In genomic region chr11:130160460-130161090, GRCh38 we compare ENCODE assay signal across 10 cellular contexts. TPM values are rescaled to one million over a fixed set of nuclear protein-coding genes. Genes with fewer than 3 reads are reported as not detected.
DNase-seq lines count a peak whose midpoint lies in the region; ATAC-seq and TF ChIP-seq lines count a peak whose summit lies in the region.
"Had no signal": no experiment of that assay in that cellular context is flagged by ENCODE, and none has a peak within 500 bp of the region (broad histone marks: within the 10 kb centered on the region; RNA-seq: fewer than 3 reads in every experiment).

No MANE protein-coding gene starts in this region.

- peak overlapping the region; percentile 53 for H3K4me3 Mint-ChIP-seq in activated T-cell treated with anti-CD3 and anti-CD28 coated beads, Interleukin-2, amount 50 U/mL, for 24 hours
- peak overlapping the region; percentile 72 for H3K4me3 Mint-ChIP-seq in T-helper 17 cell
- peak overlapping the region in 3 of 5 donors; percentile 3 to 42 (median 41) for H3K4me3 Mint-ChIP-seq in immature natural killer cell

- TF ChIP-seq CTCF in thoracic aorta (IDR thresholded peaks at IDR 0.05) = no peak

- peaks cover 10% of the 10 kb centered on the region for H3K4me1 Mint-ChIP-seq in activated T-cell treated with anti-CD3 and anti-CD28 coated beads, Interleukin-2, amount 50 U/mL, for 24 hours (ENCODE audit: low read depth)
- H3K4me1 Mint-ChIP-seq in T-helper 17 cell = peaks cover 18% of the 10 kb centered on the region
- peaks cover 10% of the 10 kb centered on the region in 2 donors for H3K4me1 Mint-ChIP-seq in immature natural killer cell

- H3K9me3 Mint-ChIP-seq in activated T-cell treated with anti-CD3 and anti-CD28 coated beads, Interleukin-2, amount 50 U/mL, for 24 hours = no peaks in the 10 kb centered on the region
- no peaks in the 10 kb centered on the region for H3K9me3 Mint-ChIP-seq in immature natural killer cell

- H3K9me3 ChIP-seq in T-helper 17 cell (ENCODE audit: control insufficient read depth, low read length, poor library complexity, severe bottlenecking) = no peaks in the 10 kb centered on the region
- no peaks in the 10 kb centered on the region for H3K9me3 ChIP-seq in thoracic aorta

- no peaks in the 10 kb centered on the region for H3K36me3 ChIP-seq in thoracic aorta

- H3K4me1 ChIP-seq in thoracic aorta (ENCODE audit: control insufficient read depth in 1 of 2, low read depth in 2 of 2) = peaks cover 6 to 13% of the 10 kb centered on the region in 2 donors

- no peaks in the 10 kb centered on the region for H3K36me3 Mint-ChIP-seq in activated T-cell treated with anti-CD3 and anti-CD28 coated beads, Interleukin-2, amount 50 U/mL, for 24 hours (ENCODE audit: low read depth)
- H3K36me3 Mint-ChIP-seq in T-helper 17 cell (ENCODE audit: low read depth) = peaks cover 7% of the 10 kb centered on the region
- peaks cover 0 to 5% (median 0%) of the 10 kb centered on the region in 3 donors for H3K36me3 Mint-ChIP-seq in immature natural killer cell

- H3K27ac Mint-ChIP-seq in activated T-cell treated with anti-CD3 and anti-CD28 coated beads, Interleukin-2, amount 50 U/mL, for 24 hours = no peak overlapping the region
- H3K27ac Mint-ChIP-seq in T-helper 17 cell = no peak overlapping the region
- H3K27ac Mint-ChIP-seq in immature natural killer cell = no peak overlapping the region

- H3K4me3 ChIP-seq in thoracic aorta = peak overlapping the region; percentile 63

- no peaks in the 10 kb centered on the region for H3K27me3 ChIP-seq in thoracic aorta (replicated peaks; ENCODE audit: insufficient read depth)

- no peak overlapping the region for H3K27ac ChIP-seq in thoracic aorta

- no peak for DNase-seq in activated T-cell treated with anti-CD3 and anti-CD28 coated beads, Interleukin-2, amount 50 U/mL, for 24 hours
- no peak for DNase-seq in activated T-cell treated with anti-CD3 and anti-CD28 coated beads for 4 hours
- no peak for DNase-seq in T-helper 17 cell
- no peak for DNase-seq in immature natural killer cell
- no peak for DNase-seq in thoracic aorta (ENCODE audit: low spot score)
- no peak for DNase-seq in dermis blood vessel endothelial cell
- DNase-seq in HPDE6-E6E7 (ENCODE audit: extremely low spot score) = no peak
- no peak for DNase-seq in pons (ENCODE audit: low spot score)
- DNase-seq: GOT3, NCI-H2081 treated with DMSO at 0.1 percent for 48 hours had no signal

- ATAC-seq in T-helper 17 cell (no peak), thoracic aorta (ENCODE audit: insufficient number of reproducible peaks, low FRiP score, low read depth) (no peak)

- peaks cover 77% of the 10 kb centered on the region for H3K27me3 Mint-ChIP-seq in activated T-cell treated with anti-CD3 and anti-CD28 coated beads, Interleukin-2, amount 50 U/mL, for 24 hours
- H3K27me3 Mint-ChIP-seq in T-helper 17 cell = peaks cover 65% of the 10 kb centered on the region
- H3K27me3 Mint-ChIP-seq in immature natural killer cell (ENCODE audit: low read depth in 3 of 3) = peaks cover 12 to 27% (median 16%) of the 10 kb centered on the region in 3 donors

RNA-seq across cellular contexts. Expression of gene ST14, which starts 1.0 kb away (rescaled TPM):
- 1 to 10 TPM in 1 of 2 donors, under 1 TPM in 1; 0.81 to 1.1 TPM for total RNA-seq in T-helper 17 cell
- polyA plus RNA-seq in immature natural killer cell = 1 to 10 TPM in 2 of 3 donors, under 1 TPM in 1; 0.54 to 3.6 (median 2.8) TPM
- 1 to 10 TPM; 4.9 to 6.9 TPM for total RNA-seq in thoracic aorta
- total RNA-seq in dermis blood vessel endothelial cell = 0.14 and 0.34 TPM in 2 replicates
